In the genomic region with DNA sequence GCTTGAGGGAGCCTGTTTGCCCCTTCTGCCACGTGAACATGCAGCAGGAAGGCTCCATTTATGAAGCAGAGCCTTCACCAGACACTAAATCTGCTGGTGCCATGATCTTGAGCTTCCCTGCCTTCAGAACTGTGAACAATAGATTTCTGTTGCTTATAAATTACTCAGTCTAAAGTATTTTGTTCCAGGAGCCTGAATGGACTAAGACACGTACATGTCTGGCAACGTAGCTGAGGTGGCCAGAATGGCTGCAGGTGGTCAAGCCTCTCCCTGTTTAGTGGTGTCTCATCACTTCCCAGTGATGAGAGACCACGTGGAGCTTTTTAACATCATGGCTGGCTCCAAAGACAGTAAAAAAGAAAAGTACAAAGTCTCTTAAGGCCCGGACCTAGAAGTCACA, we compare ENCODE assay signal across 26 cellular contexts. TPM values are rescaled to one million over a fixed set of nuclear protein-coding genes. Genes with fewer than 3 reads are reported as not detected.
A peak's percentile ranks its signal among the peaks of the same experiment; 100 is the strongest.
DNase-seq lines count a peak whose midpoint lies in the region; ATAC-seq and TF ChIP-seq lines count a peak whose summit lies in the region.
"Had no signal": no experiment of that assay in that cellular context is flagged by ENCODE, and none has a peak within 500 bp of the region (broad histone marks: within the 10 kb centered on the region; RNA-seq: fewer than 3 reads in every experiment).

No MANE protein-coding gene starts in this region.

- H3K27ac ChIP-seq in AG04450 (ENCODE audit: low read depth, low read length) (peak overlapping the region; percentile 59), KMS-11 (no peak overlapping the region), coronary artery (peak overlapping the region; percentile 2 to 79), ovary (peak overlapping the region in 1 of 2 donors; percentile 54)
- H3K27ac ChIP-seq: neural progenitor cell, spleen had no signal

- no peak overlapping the region for H2AFZ ChIP-seq in KMS-11 (ENCODE audit: low read depth)
- H2AFZ ChIP-seq: neural progenitor cell had no signal

- no peaks in the 10 kb centered on the region for H3K36me3 Mint-ChIP-seq in natural killer cell treated with Interleukin-12 subunit alpha and Interleukin-12 subunit beta and Interleukin-15 and Interleukin-18, amount 100 ng/mL, for 72 hours
- H3K36me3 Mint-ChIP-seq: neural progenitor cell had no signal

- H3K27me3 ChIP-seq in AG04450 (ENCODE audit: control insufficient read depth, insufficient read depth, low read length) (no peaks in the 10 kb centered on the region), KMS-11 (ENCODE audit: insufficient read depth, low read depth) (no peaks in the 10 kb centered on the region), skeletal muscle satellite cell (ENCODE audit: control insufficient read depth, insufficient read depth, low read length) (no peaks in the 10 kb centered on the region), ovary (no peaks in the 10 kb centered on the region)
- H3K27me3 ChIP-seq: dorsolateral prefrontal cortex, heart right ventricle, neural progenitor cell, spleen had no signal

- H3K79me2 ChIP-seq in KMS-11 (ENCODE audit: insufficient read depth, low read depth) = no peaks in the 10 kb centered on the region

- no peaks in the 10 kb centered on the region for H3K9me3 Mint-ChIP-seq in natural killer cell treated with Interleukin-12 subunit alpha and Interleukin-12 subunit beta and Interleukin-15 and Interleukin-18, amount 100 ng/mL, for 72 hours
- H3K9me3 Mint-ChIP-seq: activated T-cell treated with anti-CD3 and anti-CD28 coated beads, Interleukin-2, amount 50 U/mL, for 24 hours; neural progenitor cell; stimulated activated naive CD8-positive, alpha-beta T cell treated with anti-CD3 and anti-CD28 coated beads, Interleukin-15, Interleukin-2, amounts not matched to agents 100 ng/mL and 50 ng/mL, for 24 hours had no signal

- CTCF ChIA-PET in AG04450 (lab: Charles Lee) = no interaction called here

- no peak for DNase-seq in AG04450 (ENCODE audit: low read depth, low spot score)
- DNase-seq in coronary artery (ENCODE audit: low spot score) = no peak
- no peak for DNase-seq in ovary
- DNase-seq in natural killer cell treated with Interleukin-12 subunit alpha and Interleukin-12 subunit beta and Interleukin-15 and Interleukin-18, amount 100 ng/mL, for 72 hours (ENCODE audit: low spot score) = no peak
- no peak for DNase-seq in NCI-H526 treated with DMSO at 0.1 percent for 48 hours (lab: John Stamatoyannopoulos, UW)
- DNase-seq: activated CD4-positive, CD25-positive, alpha-beta regulatory T cell treated with anti-CD3 and anti-CD28 coated beads, Interleukin-2, amount 50 U/mL, for 72 hours; activated naive CD4-positive, alpha-beta T cell; activated T-cell treated with anti-CD3 and anti-CD28 coated beads, Interleukin-2, amount 50 U/mL, for 24 hours; CD4-positive, CD25-positive, alpha-beta regulatory T cell; DMS 273 treated with DMSO at 0.1 percent for 48 hours; dorsolateral prefrontal cortex; H7; heart right ventricle; KBM-7; mucosa of descending colon; NCI-H1048; NCI-H187; NCI-H748 treated with DMSO at 0.1 percent for 48 hours; SHP77; spleen; stimulated activated CD4-positive, alpha-beta T cell treated with anti-CD3 and anti-CD28 coated beads, Interleukin-4, amount 100 ng/mL, for 4 hours had no signal

- POLR2A ChIA-PET in AG04450 (lab: Yijun Ruan, JAX) = interaction anchor here (1.1 kb wide), 1 partner anchor 18 kb away, joined by 3 read pairs; no protein-coding TSS in a partner anchor

- intact Hi-C loops in ovary (cut with DNase I) = no loop called here

- H3K27ac Mint-ChIP-seq in natural killer cell treated with Interleukin-12 subunit alpha and Interleukin-12 subunit beta and Interleukin-15 and Interleukin-18, amount 100 ng/mL, for 72 hours = peak overlapping the region in 1 of 2 donors; percentile 49
- H3K27ac Mint-ChIP-seq: activated T-cell treated with anti-CD3 and anti-CD28 coated beads, Interleukin-2, amount 50 U/mL, for 24 hours; CD4-positive, CD25-positive, alpha-beta regulatory T cell; neural progenitor cell; stimulated activated naive CD8-positive, alpha-beta T cell treated with anti-CD3 and anti-CD28 coated beads, Interleukin-15, Interleukin-2, amounts not matched to agents 100 ng/mL and 50 ng/mL, for 24 hours had no signal

- no peak for ATAC-seq in HG02623 (IDR thresholded peaks at IDR 0.05; ENCODE audit: unreplicated experiment)
- ATAC-seq in natural killer cell treated with Interleukin-12 subunit alpha and Interleukin-12 subunit beta and Interleukin-15 and Interleukin-18, amount 100 ng/mL, for 72 hours = no peak
- ATAC-seq: heart right ventricle, mucosa of descending colon had no signal

- no peak overlapping the region for H3K4me3 ChIP-seq in AG04450 (ENCODE audit: low read depth, low read length)
- H3K4me3 ChIP-seq in KMS-11 (IDR thresholded peaks at IDR 0.05; ENCODE audit: insufficient read depth, low read depth, low read length) = no peak overlapping the region
- no peak overlapping the region for H3K4me3 ChIP-seq in coronary artery
- peak overlapping the region; percentile 22 for H3K4me3 ChIP-seq in skeletal muscle satellite cell (ENCODE audit: low read length)
- H3K4me3 ChIP-seq in ovary = no peak overlapping the region
- H3K4me3 ChIP-seq: dorsolateral prefrontal cortex, heart right ventricle, mucosa of descending colon, neural progenitor cell, spleen had no signal

- peaks cover 36 to 43% of the 10 kb centered on the region in 2 donors for H3K4me1 Mint-ChIP-seq in natural killer cell treated with Interleukin-12 subunit alpha and Interleukin-12 subunit beta and Interleukin-15 and Interleukin-18, amount 100 ng/mL, for 72 hours (ENCODE audit: low read depth in 2 of 2)

- TF ChIP-seq EP300 in ovary (IDR thresholded peaks at IDR 0.05) = no peak

- no peak overlapping the region for H3K9ac ChIP-seq in KMS-11
- peak overlapping the region; percentile 22 for H3K9ac ChIP-seq in skeletal muscle satellite cell (ENCODE audit: low read depth, low read length)
- H3K9ac ChIP-seq: neural progenitor cell had no signal

- WGBS in ovary, 3 donors = 77 to 92% (median 91%) methylated on average over 5 of the region's 5 CpGs

- H3K36me3 ChIP-seq in KMS-11 (ENCODE audit: insufficient read depth) = no peaks in the 10 kb centered on the region
- H3K36me3 ChIP-seq in skeletal muscle satellite cell (ENCODE audit: insufficient read depth, low read length) = no peaks in the 10 kb centered on the region
- no peaks in the 10 kb centered on the region for H3K36me3 ChIP-seq in ovary
- H3K36me3 ChIP-seq: heart right ventricle, neural progenitor cell, spleen had no signal

- no peaks in the 10 kb centered on the region for H3K9me3 ChIP-seq in AG04450 (ENCODE audit: control insufficient read depth, insufficient read depth, low read length)
- H3K9me3 ChIP-seq in skeletal muscle satellite cell (replicated peaks; ENCODE audit: low read length) = no peaks in the 10 kb centered on the region
- H3K9me3 ChIP-seq in ovary = no peaks in the 10 kb centered on the region
- H3K9me3 ChIP-seq: heart right ventricle, mucosa of descending colon had no signal

- H3K27me3 Mint-ChIP-seq in natural killer cell treated with Interleukin-12 subunit alpha and Interleukin-12 subunit beta and Interleukin-15 and Interleukin-18, amount 100 ng/mL, for 72 hours = no peaks in the 10 kb centered on the region
- H3K27me3 Mint-ChIP-seq: activated T-cell treated with anti-CD3 and anti-CD28 coated beads, Interleukin-2, amount 50 U/mL, for 24 hours; CD4-positive, CD25-positive, alpha-beta regulatory T cell; stimulated activated naive CD8-positive, alpha-beta T cell treated with anti-CD3 and anti-CD28 coated beads, Interleukin-15, Interleukin-2, amounts not matched to agents 100 ng/mL and 50 ng/mL, for 24 hours had no signal

- H4K20me1 ChIP-seq in KMS-11 (ENCODE audit: insufficient read depth) = no peaks in the 10 kb centered on the region

- H3K4me1 ChIP-seq in KMS-11 (ENCODE audit: low read depth, poor library complexity, severe bottlenecking) (peaks cover 43% of the 10 kb centered on the region), skeletal muscle satellite cell (ENCODE audit: control insufficient read depth, insufficient read depth, low read length) (peaks cover 49% of the 10 kb centered on the region), ovary (ENCODE audit: insufficient read depth) (peaks cover 7% of the 10 kb centered on the region)

- H3K4me3 Mint-ChIP-seq in natural killer cell treated with Interleukin-12 subunit alpha and Interleukin-12 subunit beta and Interleukin-15 and Interleukin-18, amount 100 ng/mL, for 72 hours = no peak overlapping the region
- H3K4me3 Mint-ChIP-seq: activated T-cell treated with anti-CD3 and anti-CD28 coated beads, Interleukin-2, amount 50 U/mL, for 24 hours; CD4-positive, CD25-positive, alpha-beta regulatory T cell; neural progenitor cell; stimulated activated naive CD8-positive, alpha-beta T cell treated with anti-CD3 and anti-CD28 coated beads, Interleukin-15, Interleukin-2, amounts not matched to agents 100 ng/mL and 50 ng/mL, for 24 hours had no signal

- TF ChIP-seq POLR2A in ovary (IDR thresholded peaks at IDR 0.05) = no peak

- H3K4me2 ChIP-seq in KMS-11 = peak overlapping the region; percentile 44; the same call in 1 of the 2 replicates
- H3K4me2 ChIP-seq in skeletal muscle satellite cell (ENCODE audit: low read length) = peak overlapping the region; percentile 8
- H3K4me2 ChIP-seq: neural progenitor cell had no signal

- TF ChIP-seq CTCF in AG04450 (IDR thresholded peaks at IDR 0.05; ENCODE audit: low read depth, low read length) (no peak), KMS-11 (conservative IDR thresholded peaks at IDR 0.05; ENCODE audit: low read depth, low read length) (no peak), coronary artery (IDR thresholded peaks at IDR 0.05) (no peak), ovary (IDR thresholded peaks at IDR 0.05) (no peak)

RNA-seq across cellular contexts. Expression of a gene that starts 32.2 kb away (rescaled TPM):
- polyA plus RNA-seq in AG04450 (2011; rRNA removed) = 520 and 749 TPM in 2 replicates
- 432 and 681 TPM in 2 replicates for polyA minus RNA-seq in AG04450 (2011; rRNA and poly(A)+ RNA removed)
- 329 and 451 TPM in 2 replicates for total RNA-seq in skeletal muscle satellite cell (2012; rRNA removed)
- 100 to 1,000 TPM; 124 to 390 (median 248) TPM for total RNA-seq in ovary
- polyA plus RNA-seq in ovary = 100 to 1,000 TPM; 136 to 156 TPM
- 100 to 1,000 TPM; 129 to 192 TPM for total RNA-seq in natural killer cell treated with Interleukin-12 subunit alpha and Interleukin-12 subunit beta and Interleukin-15 and Interleukin-18, amount 100 ng/mL, for 72 hours
